ENCODE assay signal across 8 cellular contexts in genomic region chr12:132963947-132964346, GRCh38. TPM values are rescaled to one million over a fixed set of nuclear protein-coding genes. Genes with fewer than 3 reads are reported as not detected.
DNase-seq lines count a peak whose midpoint lies in the region; ATAC-seq, FAIRE-seq and TF ChIP-seq lines count a peak whose summit lies in the region.
"Not testable (repeated sequence)": the region's sequence is repeated elsewhere in the genome, so short reads cannot be mapped to it uniquely, and the experiment has no call there.

No MANE protein-coding gene starts in this region.

- not testable (repeated sequence) for ATAC-seq in heart left ventricle

- not testable (repeated sequence) for TF ChIP-seq EP300 in H1 (IDR thresholded peaks at IDR 0.05; ENCODE audit: borderline replicate concordance in 1 of 2, low read depth in 2 of 2, low read length in 2 of 2)

- not testable (repeated sequence) for H3K36me3 ChIP-seq in HEK293 (ENCODE audit: control insufficient read depth in 2 of 2, insufficient read depth in 1 of 2, low read length in 2 of 2); OCI-LY1 (ENCODE audit: insufficient read depth, low read length); H1 (ENCODE audit: control insufficient read depth in 2 of 4, insufficient read depth in 4 of 4, low read length in 3 of 4); mesendoderm (ENCODE audit: control insufficient read depth, insufficient read depth, low read length)
- H3K36me3 ChIP-seq in heart left ventricle, result peaks cover 0 to 16% (median 5%) of the 10 kb centered on the region in 9 donors

- not testable (repeated sequence) for H3K27ac ChIP-seq in C4-2B; HEK293 (ENCODE audit: extremely low read depth, low read depth, low read length); OCI-LY1 (ENCODE audit: low read depth, low read length, poor library complexity, severe bottlenecking); H1 (ENCODE audit: low read depth, low read length); heart left ventricle; mesendoderm (ENCODE audit: low read depth, low read length)

- H3K9ac ChIP-seq in OCI-LY1 (ENCODE audit: low read length); H1 (replicated peaks in 1 of 4; ENCODE audit: extremely low read depth in 1 of 4, low read depth in 3 of 4, low read length in 3 of 4); mesendoderm (ENCODE audit: low read length): not testable (repeated sequence)

- TF ChIP-seq CTCF in C4-2B (conservative IDR thresholded peaks at IDR 0.05), result peak; percentile 64
- not testable (repeated sequence) for TF ChIP-seq CTCF in HEK293 (tag by site-specific recombination; IDR thresholded peaks at IDR 0.05)
- TF ChIP-seq CTCF in OCI-LY1 (IDR thresholded peaks at IDR 0.05; ENCODE audit: low read length), result peak; percentile 26; the same call in 1 of the 2 replicates
- peak; percentile 59 to 70 (median 68) for TF ChIP-seq CTCF in H1 (IDR thresholded peaks at IDR 0.05; ENCODE audit: control extremely low read depth in 1 of 3, insufficient read depth in 1 of 3, low read depth in 1 of 3, low read length in 3 of 3)
- TF ChIP-seq CTCF in heart left ventricle (IDR thresholded peaks at IDR 0.05), result peak; percentile 21 to 75 (median 52)

- not testable (repeated sequence) for H3K23ac ChIP-seq in H1 (ENCODE audit: insufficient read length); mesendoderm (ENCODE audit: low read length)

- not testable (repeated sequence) for H3K14ac ChIP-seq in H1 (ENCODE audit: insufficient read length)

- not testable (repeated sequence) for H4K8ac ChIP-seq in H1 (ENCODE audit: extremely low read depth, insufficient read depth, low read length); mesendoderm (ENCODE audit: low read depth, low read length)

- H3K79me1 ChIP-seq in H1 (ENCODE audit: low read depth, low read length); mesendoderm (ENCODE audit: low read length): not testable (repeated sequence)

- not testable (repeated sequence) for H2BK20ac ChIP-seq in H1 (ENCODE audit: low read length)

- not testable (repeated sequence) for H2BK12ac ChIP-seq in H1 (ENCODE audit: low read depth, low read length)

- H2AK5ac ChIP-seq in H1 (ENCODE audit: low read depth, low read length); mesendoderm (ENCODE audit: low read length): not testable (repeated sequence)

- not testable (repeated sequence) for H3K9me2 ChIP-seq in OCI-LY1 (ENCODE audit: low read depth, low read length)

- CTCF ChIA-PET in HEK293 (lab: Yijun Ruan, JAX), result interaction anchor here (1.0 to 1.3 kb wide), 2 partner anchors 19 to 252 kb away, joined by 3 read pairs; no protein-coding TSS in a partner anchor
- CTCF ChIA-PET in H1 (lab: Charles Lee; ENCODE audit: partially characterized antibody), result interaction anchor here (0.8 to 1.5 kb wide), 8 partner anchors 12 to 243 kb away, joined by 3 to 6 read pairs (median 4); partner anchors contain the start of gene ZNF268

- not testable (repeated sequence) for H3K56ac ChIP-seq in H1 (replicated peaks; ENCODE audit: insufficient read length, low read depth, low read length); mesendoderm (ENCODE audit: low read length)

- H2BK5ac ChIP-seq in H1 (ENCODE audit: low read depth, low read length); mesendoderm (ENCODE audit: low read length): not testable (repeated sequence)

- not testable (repeated sequence) for H4K20me1 ChIP-seq in OCI-LY1 (ENCODE audit: insufficient read depth, low read length); H1 (replicated peaks in 1 of 2; ENCODE audit: control insufficient read depth in 1 of 2, insufficient read depth in 2 of 2, low read length in 2 of 2)

- H3K4me2 ChIP-seq in OCI-LY1 (ENCODE audit: low read length); H1 (ENCODE audit: insufficient read depth in 1 of 2, low read depth in 2 of 2, low read length in 2 of 2); mesendoderm (ENCODE audit: low read length): not testable (repeated sequence)

- H2AFZ ChIP-seq in OCI-LY1 (ENCODE audit: low read length); H1 (ENCODE audit: low read length): not testable (repeated sequence)

- H3K4me3 ChIP-seq in HEK293 (ENCODE audit: low read depth, low read length); OCI-LY1 (ENCODE audit: low read depth, low read length, poor library complexity, severe bottlenecking); H1 (ENCODE audit: extremely low read depth in 1 of 4, insufficient read depth in 2 of 4, low read depth in 3 of 4, low read length in 4 of 4); heart left ventricle; mesendoderm (ENCODE audit: low read length): not testable (repeated sequence)

- H2BK120ac ChIP-seq in H1 (replicated peaks; ENCODE audit: low read depth, low read length); mesendoderm (ENCODE audit: low read depth, low read length): not testable (repeated sequence)

- not testable (repeated sequence) for H3K79me2 ChIP-seq in OCI-LY1 (ENCODE audit: insufficient read depth, low read length); H1 (ENCODE audit: control insufficient read depth in 1 of 2, insufficient read depth in 2 of 2, low read length in 2 of 2); mesendoderm (ENCODE audit: control insufficient read depth, insufficient read depth, low read length)

- H3K27me3 ChIP-seq in OCI-LY1 (ENCODE audit: insufficient read depth, low read length); H1 (replicated peaks in 1 of 4; ENCODE audit: control insufficient read depth in 3 of 4, extremely low read depth in 1 of 4, insufficient read depth in 3 of 4, low read length in 3 of 4); heart left ventricle; mesendoderm (ENCODE audit: insufficient read depth, low read length, poor library complexity): not testable (repeated sequence)

- not testable (repeated sequence) for H3K4me1 ChIP-seq in HEK293 (ENCODE audit: control insufficient read depth, insufficient read depth, low read length); OCI-LY1 (ENCODE audit: insufficient read depth, low read length, severe bottlenecking); H1 (replicated peaks in 1 of 4; ENCODE audit: control insufficient read depth in 3 of 4, insufficient read depth in 4 of 4, low read length in 3 of 4); heart left ventricle; mesendoderm (ENCODE audit: control insufficient read depth, low read depth, low read length)

- TF ChIP-seq POLR2A in H1 (IDR thresholded peaks at IDR 0.05; ENCODE audit: control extremely low read depth in 1 of 2, low read depth in 2 of 2, low read length in 2 of 2); heart left ventricle (IDR thresholded peaks at IDR 0.05): not testable (repeated sequence)

- H3K18ac ChIP-seq in H1 (ENCODE audit: extremely low read depth, low read length); mesendoderm (ENCODE audit: low read length): not testable (repeated sequence)

- POLR2A ChIA-PET in HEK293 (lab: Yijun Ruan, JAX); H1 (lab: Charles Lee; ENCODE audit: partially characterized antibody): not testable (repeated sequence)

- H4K91ac ChIP-seq in H1 (replicated peaks; ENCODE audit: insufficient read length, low read length), result not testable (repeated sequence)

- H3K4ac ChIP-seq in H1 (replicated peaks; ENCODE audit: insufficient read length, low read depth, low read length); mesendoderm (ENCODE audit: low read depth, low read length): not testable (repeated sequence)

- not testable (repeated sequence) for H2BK15ac ChIP-seq in H1 (ENCODE audit: low read length); mesendoderm (replicated peaks; ENCODE audit: low read depth)

- not testable (repeated sequence) for H3F3A ChIP-seq in OCI-LY1 (ENCODE audit: insufficient read depth, low read length)

- 33% methylated on average over 10 of the region's 10 CpGs; no CpG with 5 or more reads in 1 of the 2 experiments for WGBS in H1 (ENCODE audit: extremely low coverage in 1 of 2, insufficient coverage in 1 of 2, insufficient read length in 1 of 2, insufficient replicate concordance in 2 of 2, low coverage in 1 of 2, low lambda C conversion rate in 2 of 2, missing lambda C conversion rate in 1 of 2), 2 experiments
- WGBS in heart left ventricle, 4 donors, result 32 to 46% (median 41%) methylated on average over 10 of the region's 10 CpGs
- WGBS in mesendoderm (ENCODE audit: extremely low coverage, insufficient coverage, low lambda C conversion rate), result no CpG with 5 or more reads among the region's 10 CpGs

- intact Hi-C loops in heart left ventricle (cut with DNase I), result not testable (repeated sequence)

- not testable (repeated sequence) for H3K9me3 ChIP-seq in HEK293 (ENCODE audit: control insufficient read depth, insufficient read depth, low read depth, low read length)
- H3K9me3 ChIP-seq in OCI-LY1 (ENCODE audit: low read length) (peaks cover 13% of the 10 kb centered on the region), H1 (ENCODE audit: insufficient read depth in 2 of 2, low read depth in 1 of 2, low read length in 1 of 2) (peaks cover 40 to 68% of the 10 kb centered on the region in 2 experiments), heart left ventricle (peaks cover 0 to 29% (median 0%) of the 10 kb centered on the region in 12 donors)

- DNase-seq in activated T-cell treated with anti-CD3 and anti-CD28 coated beads, Interleukin-2, amount 50 U/mL, for 48 hours, result peak; percentile 38 to 44
- DNase-seq in H1 (ENCODE audit: low read depth in 1 of 2, low spot score in 2 of 2) (peak in 1 of 2 experiments; percentile 81), heart left ventricle (peak in 3 of 5 donors; percentile 52 to 72 (median 57)), mesendoderm (peak; percentile 53)
- DNase-seq in stimulated activated CD8-positive, alpha-beta memory T cell treated with anti-CD3 and anti-CD28 coated beads, Interleukin-4, amount 100 ng/mL, for 48 hours, result peak; percentile 46

- H3K23me2 ChIP-seq in H1 (ENCODE audit: low read depth, low read length), result not testable (repeated sequence)

- not testable (repeated sequence) for FAIRE-seq in H1 (lab: Jason Lieb, UNC)

- peak; percentile 76 to 78 for TF ChIP-seq RAD21 in H1 (IDR thresholded peaks at IDR 0.05 in 1 of 2, conservative IDR thresholded peaks at IDR 0.05 in 1 of 2; ENCODE audit: low read depth in 2 of 2, low read length in 2 of 2)

- not testable (repeated sequence) for H4K5ac ChIP-seq in H1 (ENCODE audit: insufficient read length, low read depth, low read length); mesendoderm (ENCODE audit: low read length)

RNA-seq across cellular contexts. Expression of gene ZNF605, which starts 7.8 kb away (rescaled TPM):
- 16.9 and 20.3 TPM in 2 replicates for total RNA-seq in H1 (2021; fragmentation: NEBNext Ultra II Directional; extraction: Animal tissue kit (Norgen Biotek cat#: 25700))
- polyA plus RNA-seq in H1 (2011; rRNA removed) (2.7 and 3.6 TPM in 2 replicates), heart left ventricle (1 to 10 TPM; 5.0 to 5.6 TPM)
- polyA plus RNA-seq in H1 (2011; cell fraction: cytosol; rRNA removed), result 4.0 TPM
- 7.8 TPM for polyA plus RNA-seq in H1 (2011; cell fraction: nucleus; rRNA removed)
- 4.4 to 9.6 TPM (median 6.0 TPM) in 4 replicates for polyA plus RNA-seq in H1 (2012, experiment 1 of 2)
- polyA plus RNA-seq in H1 (2012, experiment 2 of 2), result 0.55 TPM
- polyA plus RNA-seq in H1 (2013, experiment 1 of 2), result 14.7 TPM
- polyA plus RNA-seq in H1 (2013, experiment 2 of 2), result 12.7 TPM
- 10.2 and 20.7 TPM in 2 replicates for polyA minus RNA-seq in H1 (2011; rRNA and poly(A)+ RNA removed)
- polyA minus RNA-seq in H1 (2011; cell fraction: cytosol; rRNA and poly(A)+ RNA removed), result 13.4 TPM
- 45.6 TPM for polyA minus RNA-seq in H1 (2011; cell fraction: nucleus; rRNA and poly(A)+ RNA removed)
- total RNA-seq in heart left ventricle, result 10 to 100 TPM in 6 of 9 donors, 1 to 10 TPM in 3; 3.4 to 14.2 (median 10.3) TPM
- 9.4 TPM for polyA plus RNA-seq in mesendoderm (2013, experiment 1 of 2)
- 9.8 TPM for polyA plus RNA-seq in mesendoderm (2013, experiment 2 of 2)

RNA-seq across cellular contexts. Expression of gene ZNF26, which starts 22.2 kb away (rescaled TPM):
- 7.6 and 8.4 TPM in 2 replicates for total RNA-seq in H1 (2021; fragmentation: NEBNext Ultra II Directional; extraction: Animal tissue kit (Norgen Biotek cat#: 25700))
- 5.8 and 9.0 TPM in 2 replicates for polyA plus RNA-seq in H1 (2011; rRNA removed)
- 9.5 TPM for polyA plus RNA-seq in H1 (2011; cell fraction: cytosol; rRNA removed)
- polyA plus RNA-seq in H1 (2011; cell fraction: nucleus; rRNA removed), result 12.4 TPM
- 5.4 to 6.8 TPM (median 5.8 TPM) in 4 replicates for polyA plus RNA-seq in H1 (2012, experiment 1 of 2)
- 0.25 TPM for polyA plus RNA-seq in H1 (2012, experiment 2 of 2)
- 3.4 TPM for polyA plus RNA-seq in H1 (2013, experiment 1 of 2)
- polyA plus RNA-seq in H1 (2013, experiment 2 of 2), result 3.4 TPM
- polyA minus RNA-seq in H1 (2011; rRNA and poly(A)+ RNA removed), result 7.9 and 10.1 TPM in 2 replicates
- 12.6 TPM for polyA minus RNA-seq in H1 (2011; cell fraction: cytosol; rRNA and poly(A)+ RNA removed)
- polyA minus RNA-seq in H1 (2011; cell fraction: nucleus; rRNA and poly(A)+ RNA removed), result 25.7 TPM
- 1 to 10 TPM in 8 of 9 donors, under 1 TPM in 1; 0.60 to 6.7 (median 3.7) TPM for total RNA-seq in heart left ventricle
- 1 to 10 TPM; 1.8 to 4.2 TPM for polyA plus RNA-seq in heart left ventricle
- 5.2 TPM for polyA plus RNA-seq in mesendoderm (2013, experiment 1 of 2)
- polyA plus RNA-seq in mesendoderm (2013, experiment 2 of 2), result 5.5 TPM
